In the genomic region with DNA sequence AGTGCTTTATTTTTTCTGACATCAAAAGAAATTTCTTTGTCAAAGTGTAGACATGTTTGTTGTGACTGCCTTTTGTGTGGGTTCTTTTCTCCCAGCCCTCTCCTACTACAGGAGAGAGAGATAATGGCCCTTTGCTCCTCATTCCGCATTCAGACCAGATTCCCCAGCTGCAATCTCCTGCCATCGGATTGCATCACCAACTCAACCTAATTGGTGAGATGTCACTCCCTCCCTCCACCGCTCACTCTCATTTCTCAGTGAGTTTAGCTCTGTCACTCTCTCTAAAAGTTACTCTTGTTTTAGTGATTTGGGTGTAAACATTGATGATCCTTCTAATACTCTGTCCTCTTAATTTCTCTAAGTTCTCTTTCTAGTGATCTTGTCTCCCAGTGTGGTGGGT, we compare ENCODE assay signal across 15 cellular contexts. TPM values are rescaled to one million over a fixed set of nuclear protein-coding genes. Genes with fewer than 3 reads are reported as not detected.
DNase-seq lines count a peak whose midpoint lies in the region; ATAC-seq and TF ChIP-seq lines count a peak whose summit lies in the region.
"Had no signal": no experiment of that assay in that cellular context is flagged by ENCODE, and none has a peak within 500 bp of the region (broad histone marks: within the 10 kb centered on the region; RNA-seq: fewer than 3 reads in every experiment).

No MANE protein-coding gene starts in this region.

- H3K4me3 Mint-ChIP-seq in natural killer cell (no peak overlapping the region), WTC11 (no peak overlapping the region)
- H3K4me3 Mint-ChIP-seq in natural killer cell treated with Interleukin-12 subunit alpha and Interleukin-12 subunit beta and Interleukin-15 and Interleukin-18, amount 100 ng/mL, for 72 hours: no peak overlapping the region

- POLR2A ChIA-PET in WTC11 (lab: Charles Lee): interaction anchor here (0.7 kb wide), 1 partner anchor 22 kb away, joined by 4 read pairs; no protein-coding TSS in a partner anchor

- peaks cover 14% of the 10 kb centered on the region for H3K36me3 Mint-ChIP-seq in natural killer cell
- peaks cover 16% of the 10 kb centered on the region for H3K36me3 Mint-ChIP-seq in natural killer cell treated with Interleukin-12 subunit alpha and Interleukin-12 subunit beta and Interleukin-15 and Interleukin-18, amount 100 ng/mL, for 72 hours
- peaks cover 16% of the 10 kb centered on the region for H3K36me3 Mint-ChIP-seq in WTC11

- intact Hi-C loops in natural killer cell (cut with micrococcal nuclease): loop anchor here (2.0 to 10.0 kb wide), 2 partner anchors 27 to 153 kb away; a partner anchor contains a TSS

- peak overlapping the region; percentile 19 to 89 for H3K27ac Mint-ChIP-seq in natural killer cell
- peak overlapping the region in 1 of 2 donors; percentile 38 for H3K27ac Mint-ChIP-seq in natural killer cell treated with Interleukin-12 subunit alpha and Interleukin-12 subunit beta and Interleukin-15 and Interleukin-18, amount 100 ng/mL, for 72 hours
- H3K27ac Mint-ChIP-seq in WTC11: no peak overlapping the region

- H3K9me3 Mint-ChIP-seq in natural killer cell (no peaks in the 10 kb centered on the region), WTC11 (no peaks in the 10 kb centered on the region)
- peaks cover 3% of the 10 kb centered on the region for H3K9me3 Mint-ChIP-seq in natural killer cell treated with Interleukin-12 subunit alpha and Interleukin-12 subunit beta and Interleukin-15 and Interleukin-18, amount 100 ng/mL, for 72 hours

- CTCF ChIA-PET in WTC11 (lab: Charles Lee): no interaction called here

- ATAC-seq in natural killer cell (no peak), WTC11 (peak; percentile 69), left lobe of liver (peak; percentile 53), HG03045 (IDR thresholded peaks at IDR 0.05; ENCODE audit: unreplicated experiment) (no peak), HG02938 (IDR thresholded peaks at IDR 0.05; ENCODE audit: unreplicated experiment) (no peak), HG02840 (IDR thresholded peaks at IDR 0.05; ENCODE audit: low FRiP score, unreplicated experiment) (no peak)
- ATAC-seq in natural killer cell treated with Interleukin-12 subunit alpha and Interleukin-12 subunit beta and Interleukin-15 and Interleukin-18, amount 100 ng/mL, for 72 hours: no peak

- no peak for TF ChIP-seq CTCF in natural killer cell (IDR thresholded peaks at IDR 0.05)
- no peak for TF ChIP-seq CTCF in WTC11 (IDR thresholded peaks at IDR 0.05)

- H3K4me1 Mint-ChIP-seq in natural killer cell: peaks cover 63 to 66% of the 10 kb centered on the region in 2 donors
- H3K4me1 Mint-ChIP-seq in natural killer cell treated with Interleukin-12 subunit alpha and Interleukin-12 subunit beta and Interleukin-15 and Interleukin-18, amount 100 ng/mL, for 72 hours (ENCODE audit: low read depth in 2 of 2): peaks cover 53 to 69% of the 10 kb centered on the region in 2 donors
- peaks cover 44% of the 10 kb centered on the region for H3K4me1 Mint-ChIP-seq in WTC11

- H3K27me3 Mint-ChIP-seq in natural killer cell (ENCODE audit: low read depth in 2 of 2) (no peaks in the 10 kb centered on the region), WTC11 (ENCODE audit: low read depth) (no peaks in the 10 kb centered on the region)
- H3K27me3 Mint-ChIP-seq in natural killer cell treated with Interleukin-12 subunit alpha and Interleukin-12 subunit beta and Interleukin-15 and Interleukin-18, amount 100 ng/mL, for 72 hours: no peaks in the 10 kb centered on the region

- DNase-seq in natural killer cell (no peak), WTC11 (ENCODE audit: low spot score) (no peak), left lobe of liver (ENCODE audit: low spot score) (no peak), COLO829 (ENCODE audit: low spot score) (no peak)
- DNase-seq in natural killer cell treated with Interleukin-12 subunit alpha and Interleukin-12 subunit beta and Interleukin-15 and Interleukin-18, amount 100 ng/mL, for 72 hours (ENCODE audit: low spot score): no peak
- DNase-seq: C1 segment of cervical spinal cord, DMS153, EL, HCEC 1CT, NCI-H187, NCI-H2171 treated with DMSO at 0.1 percent for 48 hours, NCI-H774 had no signal

TF ChIP-seq in WTC11, 78 proteins besides CTCF, POLR2A, EP300 and RAD21:
- TF ChIP-seq NR2C2 (CRISPR knock-in tag; IDR thresholded peaks at IDR 0.05) (no peak), NFYB (CRISPR knock-in tag; conservative IDR thresholded peaks at IDR 0.05; ENCODE audit: low read depth) (no peak), OVOL2 (CRISPR knock-in tag; IDR thresholded peaks at IDR 0.05; ENCODE audit: borderline replicate concordance) (no peak), GRHL2 (CRISPR knock-in tag; IDR thresholded peaks at IDR 0.05; ENCODE audit: insufficient replicate concordance, severe bottlenecking) (no peak), KAT7 (CRISPR knock-in tag; IDR thresholded peaks at IDR 0.05; ENCODE audit: borderline replicate concordance) (no peak), SOX15 (CRISPR knock-in tag; IDR thresholded peaks at IDR 0.05) (no peak), NR3C1 (CRISPR knock-in tag; conservative IDR thresholded peaks at IDR 0.05; ENCODE audit: low read depth) (no peak), ATF1 (CRISPR knock-in tag; IDR thresholded peaks at IDR 0.05) (no peak), IRF2 (CRISPR knock-in tag; IDR thresholded peaks at IDR 0.05; ENCODE audit: borderline replicate concordance, low read depth) (no peak), TP53 (CRISPR knock-in tag; IDR thresholded peaks at IDR 0.05) (no peak)
- TF ChIP-seq, protein P1, sequence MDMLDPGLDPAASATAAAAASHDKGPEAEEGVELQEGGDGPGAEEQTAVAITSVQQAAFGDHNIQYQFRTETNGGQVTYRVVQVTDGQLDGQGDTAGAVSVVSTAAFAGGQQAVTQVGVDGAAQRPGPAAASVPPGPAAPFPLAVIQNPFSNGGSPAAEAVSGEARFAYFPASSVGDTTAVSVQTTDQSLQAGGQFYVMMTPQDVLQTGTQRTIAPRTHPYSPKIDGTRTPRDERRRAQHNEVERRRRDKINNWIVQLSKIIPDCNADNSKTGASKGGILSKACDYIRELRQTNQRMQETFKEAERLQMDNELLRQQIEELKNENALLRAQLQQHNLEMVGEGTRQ (CRISPR knock-in tag; IDR thresholded peaks at IDR 0.05): no peak
- TF ChIP-seq, protein P2, sequence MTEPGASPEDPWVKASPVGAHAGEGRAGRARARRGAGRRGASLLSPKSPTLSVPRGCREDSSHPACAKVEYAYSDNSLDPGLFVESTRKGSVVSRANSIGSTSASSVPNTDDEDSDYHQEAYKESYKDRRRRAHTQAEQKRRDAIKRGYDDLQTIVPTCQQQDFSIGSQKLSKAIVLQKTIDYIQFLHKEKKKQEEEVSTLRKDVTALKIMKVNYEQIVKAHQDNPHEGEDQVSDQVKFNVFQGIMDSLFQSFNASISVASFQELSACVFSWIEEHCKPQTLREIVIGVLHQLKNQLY (CRISPR knock-in tag; IDR thresholded peaks at IDR 0.05): no peak
- TF ChIP-seq, protein P3, sequence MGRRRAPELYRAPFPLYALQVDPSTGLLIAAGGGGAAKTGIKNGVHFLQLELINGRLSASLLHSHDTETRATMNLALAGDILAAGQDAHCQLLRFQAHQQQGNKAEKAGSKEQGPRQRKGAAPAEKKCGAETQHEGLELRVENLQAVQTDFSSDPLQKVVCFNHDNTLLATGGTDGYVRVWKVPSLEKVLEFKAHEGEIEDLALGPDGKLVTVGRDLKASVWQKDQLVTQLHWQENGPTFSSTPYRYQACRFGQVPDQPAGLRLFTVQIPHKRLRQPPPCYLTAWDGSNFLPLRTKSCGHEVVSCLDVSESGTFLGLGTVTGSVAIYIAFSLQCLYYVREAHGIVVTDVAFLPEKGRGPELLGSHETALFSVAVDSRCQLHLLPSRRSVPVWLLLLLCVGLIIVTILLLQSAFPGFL (CRISPR knock-in tag; IDR thresholded peaks at IDR 0.05; ENCODE audit: borderline replicate concordance): no peak
- TF ChIP-seq, protein P4, sequence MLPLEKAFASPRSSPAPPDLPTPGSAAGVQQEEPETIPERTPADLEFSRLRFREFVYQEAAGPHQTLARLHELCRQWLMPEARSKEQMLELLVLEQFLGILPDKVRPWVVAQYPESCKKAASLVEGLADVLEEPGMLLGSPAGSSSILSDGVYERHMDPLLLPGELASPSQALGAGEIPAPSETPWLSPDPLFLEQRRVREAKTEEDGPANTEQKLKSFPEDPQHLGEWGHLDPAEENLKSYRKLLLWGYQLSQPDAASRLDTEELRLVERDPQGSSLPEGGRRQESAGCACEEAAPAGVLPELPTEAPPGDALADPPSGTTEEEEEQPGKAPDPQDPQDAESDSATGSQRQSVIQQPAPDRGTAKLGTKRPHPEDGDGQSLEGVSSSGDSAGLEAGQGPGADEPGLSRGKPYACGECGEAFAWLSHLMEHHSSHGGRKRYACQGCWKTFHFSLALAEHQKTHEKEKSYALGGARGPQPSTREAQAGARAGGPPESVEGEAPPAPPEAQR (CRISPR knock-in tag; IDR thresholded peaks at IDR 0.05): no peak

RNA-seq across cellular contexts. Expression of a gene that starts 22.7 kb away (rescaled TPM):
- total RNA-seq in natural killer cell (100 to 1,000 TPM; 584 to 715 (median 591) TPM), WTC11 (2021) (125 to 127 TPM (median 125 TPM) in 3 replicates), left lobe of liver (29.2 TPM)
- 100 to 1,000 TPM; 174 to 219 TPM for total RNA-seq in natural killer cell treated with Interleukin-12 subunit alpha and Interleukin-12 subunit beta and Interleukin-15 and Interleukin-18, amount 100 ng/mL, for 72 hours

Comparison
In these comparisons a context has a peak if more than half of its experiments do, and no peak if none do; other contexts are left out.
1. ATAC-seq: peak in WTC11 (single experiment) and left lobe of liver (single experiment); none in natural killer cell (0 of 3), natural killer cell treated with Interleukin-12 subunit alpha and Interleukin-12 subunit beta and Interleukin-15 and Interleukin-18, amount 100 ng/mL, for 72 hours (0 of 2), HG03045 (single experiment), HG02938 (single experiment) and HG02840 (single experiment).